ENCODE assay signal across 31 cellular contexts in the genomic region with DNA sequence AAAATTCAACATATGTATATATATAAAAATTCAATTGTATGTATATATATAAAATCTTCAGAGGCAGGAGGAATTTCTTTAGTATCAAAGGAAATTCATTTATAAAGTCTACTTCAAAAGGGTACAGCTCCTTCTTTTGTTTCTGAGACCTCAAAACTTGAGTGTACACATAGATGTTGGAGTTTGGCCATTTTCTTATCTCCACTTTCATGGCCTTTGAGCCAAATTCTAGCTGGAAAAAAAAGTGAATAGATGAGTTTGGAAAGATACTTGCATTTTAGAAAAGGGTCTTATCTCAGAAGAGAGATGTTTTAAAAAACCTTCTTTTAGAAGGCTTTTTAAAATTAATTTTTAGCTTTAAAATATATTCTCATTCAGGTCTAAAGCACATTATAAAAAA.
"Had no signal": no experiment of that assay in that cellular context is flagged by ENCODE, and none has a peak within 500 bp of the region (broad histone marks: within the 10 kb centered on the region; RNA-seq: fewer than 3 reads in every experiment).

No MANE protein-coding gene starts in this region.

- H3K4me3 Mint-ChIP-seq: naive thymus-derived CD8-positive, alpha-beta T cell; natural killer cell treated with Interleukin-12 subunit alpha and Interleukin-12 subunit beta and Interleukin-15 and Interleukin-18, amount 100 ng/mL, for 72 hours; neural progenitor cell; stimulated activated memory B cell treated with anti-CD40 and anti-IgM and Interleukin-4, amounts not matched to agents 10 μg/mL and 1 μg/mL and 100 μg/mL, for 72 hours; stimulated activated naive CD8-positive, alpha-beta T cell treated with anti-CD3 and anti-CD28 coated beads, Interleukin-15, amount 100 ng/mL, for 72 hours; type B pancreatic cell had no signal

- H3K36me3 ChIP-seq: neural progenitor cell, ovary, uterus had no signal

- H2AFZ ChIP-seq: neural progenitor cell, parathyroid adenoma had no signal

- H3K9me3 Mint-ChIP-seq: naive thymus-derived CD8-positive, alpha-beta T cell; natural killer cell treated with Interleukin-12 subunit alpha and Interleukin-12 subunit beta and Interleukin-15 and Interleukin-18, amount 100 ng/mL, for 72 hours; neural progenitor cell; stimulated activated memory B cell treated with anti-CD40 and anti-IgM and Interleukin-4, amounts not matched to agents 10 μg/mL and 1 μg/mL and 100 μg/mL, for 72 hours; stimulated activated naive CD8-positive, alpha-beta T cell treated with anti-CD3 and anti-CD28 coated beads, Interleukin-15, amount 100 ng/mL, for 72 hours; type B pancreatic cell had no signal

- DNase-seq: naive thymus-derived CD8-positive, alpha-beta T cell; occipital lobe; ovary; posterior cingulate gyrus; psoas muscle; right cardiac atrium; right lobe of liver; sigmoid colon; spleen; stimulated activated CD4-positive, alpha-beta T cell treated with anti-CD3 and anti-CD28 coated beads, Interleukin-12 subunit alpha, Interleukin-12 subunit beta, amount 100 ng/mL, for 4 hours; stimulated activated CD4-positive, alpha-beta T cell treated with anti-CD3 and anti-CD28 coated beads, Interleukin-1b, Interleukin-23, amount 100 ng/mL, for 48 hours; stimulated activated CD4-positive, alpha-beta T cell treated with anti-CD3 and anti-CD28 coated beads, Interleukin-4, amount 100 ng/mL, for 1 hour; stimulated activated CD4-positive, alpha-beta T cell treated with anti-CD3 and anti-CD28 coated beads, Interleukin-4, amount 100 ng/mL, for 4 hours; stimulated activated CD8-positive, alpha-beta memory T cell treated with anti-CD3 and anti-CD28 coated beads, Interleukin-4, amount 100 ng/mL, for 48 hours; stimulated activated naive CD4-positive, alpha-beta T cell; stimulated activated naive CD8-positive, alpha-beta T cell treated with anti-CD3 and anti-CD28 coated beads, Interleukin-15, amount 100 ng/mL, for 72 hours; stimulated activated naive CD8-positive, alpha-beta T cell treated with anti-CD3 and anti-CD28 coated beads, Interleukin-15, Interleukin-2, amounts not matched to agents 100 U/mL and 50 U/mL, for 24 hours; substantia nigra; testis; tibial artery; transverse colon; upper lobe of right lung; uterus had no signal

- H3K4me1 ChIP-seq: neural progenitor cell, parathyroid adenoma, psoas muscle, spleen, suprapubic skin, transverse colon, upper lobe of right lung, uterus had no signal

- H3K79me2 ChIP-seq: parathyroid adenoma had no signal

- H3K27ac ChIP-seq: neural progenitor cell, ovary, parathyroid adenoma, psoas muscle, right lobe of liver, sigmoid colon, spleen, suprapubic skin, testis, tibial artery, transverse colon, upper lobe of right lung, uterus had no signal

- H3K9me3 ChIP-seq: ovary, psoas muscle, right lobe of liver, sigmoid colon, spleen, suprapubic skin, testis, tibial artery, transverse colon, upper lobe of right lung, uterus had no signal

- H3K4me1 Mint-ChIP-seq: neural progenitor cell; stimulated activated memory B cell treated with anti-CD40 and anti-IgM and Interleukin-4, amounts not matched to agents 10 μg/mL and 1 μg/mL and 100 μg/mL, for 72 hours; stimulated activated naive CD8-positive, alpha-beta T cell treated with anti-CD3 and anti-CD28 coated beads, Interleukin-15, amount 100 ng/mL, for 72 hours had no signal

- ATAC-seq: naive thymus-derived CD8-positive, alpha-beta T cell; natural killer cell treated with Interleukin-12 subunit alpha and Interleukin-12 subunit beta and Interleukin-15 and Interleukin-18, amount 100 ng/mL, for 72 hours; psoas muscle; right cardiac atrium; stimulated activated memory B cell treated with anti-CD40 and anti-IgM and Interleukin-4, amounts not matched to agents 10 μg/mL and 1 μg/mL and 100 μg/mL, for 72 hours; stimulated activated naive CD8-positive, alpha-beta T cell treated with anti-CD3 and anti-CD28 coated beads, Interleukin-15, amount 100 ng/mL, for 72 hours; stimulated activated naive CD8-positive, alpha-beta T cell treated with anti-CD3 and anti-CD28 coated beads, Interleukin-15, Interleukin-2, amounts not matched to agents 100 U/mL and 50 U/mL, for 24 hours; upper lobe of right lung had no signal

- H3K9ac ChIP-seq: neural progenitor cell, parathyroid adenoma had no signal

- H3K4me3 ChIP-seq: neural progenitor cell, ovary, psoas muscle, right lobe of liver, sigmoid colon, smooth muscle cell, spleen, suprapubic skin, testis, tibial artery, transverse colon, upper lobe of right lung, uterus had no signal

- H3K27me3 ChIP-seq: neural progenitor cell, ovary, right lobe of liver, sigmoid colon, spleen, suprapubic skin, testis, tibial artery, transverse colon, upper lobe of right lung, uterus had no signal

- H3K27ac Mint-ChIP-seq: natural killer cell treated with Interleukin-12 subunit alpha and Interleukin-12 subunit beta and Interleukin-15 and Interleukin-18, amount 100 ng/mL, for 72 hours; neural progenitor cell; progenitor cell of endocrine pancreas; stimulated activated memory B cell treated with anti-CD40 and anti-IgM and Interleukin-4, amounts not matched to agents 10 μg/mL and 1 μg/mL and 100 μg/mL, for 72 hours; stimulated activated naive CD8-positive, alpha-beta T cell treated with anti-CD3 and anti-CD28 coated beads, Interleukin-15, amount 100 ng/mL, for 72 hours; type B pancreatic cell had no signal

- H3K4me2 ChIP-seq: neural progenitor cell, smooth muscle cell had no signal

- H3K27me3 Mint-ChIP-seq: naive thymus-derived CD8-positive, alpha-beta T cell; natural killer cell treated with Interleukin-12 subunit alpha and Interleukin-12 subunit beta and Interleukin-15 and Interleukin-18, amount 100 ng/mL, for 72 hours; progenitor cell of endocrine pancreas; stimulated activated memory B cell treated with anti-CD40 and anti-IgM and Interleukin-4, amounts not matched to agents 10 μg/mL and 1 μg/mL and 100 μg/mL, for 72 hours; stimulated activated naive CD8-positive, alpha-beta T cell treated with anti-CD3 and anti-CD28 coated beads, Interleukin-15, amount 100 ng/mL, for 72 hours; type B pancreatic cell had no signal
